ENCODE assay signal across 18 cellular contexts in genomic region chr2:215751911-215752272, GRCh38.
"Had no signal": no experiment of that assay in that cellular context is flagged by ENCODE, and none has a peak within 500 bp of the region (broad histone marks: within the 10 kb centered on the region; RNA-seq: fewer than 3 reads in every experiment).

No MANE protein-coding gene starts in this region.

- ATAC-seq: activated T-cell treated with anti-CD3 and anti-CD28 coated beads, Interleukin-2, amount 50 U/mL, for 72 hours; gastroesophageal sphincter; heart right ventricle; psoas muscle; right cardiac atrium; stimulated activated naive CD8-positive, alpha-beta T cell treated with anti-CD3 and anti-CD28 coated beads, Interleukin-15, amount 100 ng/mL, for 72 hours had no signal

- H3K27ac ChIP-seq: heart right ventricle, left ventricle myocardium inferior, neural progenitor cell, ovary, psoas muscle, suprapubic skin had no signal

- H3K4me3 ChIP-seq: gastroesophageal sphincter, heart right ventricle, left ventricle myocardium inferior, neural progenitor cell, ovary, psoas muscle, skin epidermis, suprapubic skin had no signal

- H3K4me1 ChIP-seq: neural progenitor cell, psoas muscle had no signal

- H3K36me3 ChIP-seq: gastroesophageal sphincter, heart right ventricle, left ventricle myocardium inferior, neural progenitor cell, ovary, suprapubic skin had no signal

- H3K9me3 ChIP-seq: gastroesophageal sphincter, heart right ventricle, left ventricle myocardium inferior, ovary, psoas muscle, suprapubic skin had no signal

- H3K4me2 ChIP-seq: neural progenitor cell had no signal

- DNase-seq: activated CD4-positive, alpha-beta T cell treated with anti-CD3 and anti-CD28 coated beads, Interleukin-2, amount 50 U/mL, for 1 hour; activated CD4-positive, CD25-positive, alpha-beta regulatory T cell treated with anti-CD3 and anti-CD28 coated beads, Interleukin-2, amount 50 U/mL, for 72 hours; activated CD8-positive, alpha-beta memory T cell treated with anti-CD3 and anti-CD28 coated beads for 24 hours; activated gamma-delta T cell; activated T-cell treated with anti-CD3 and anti-CD28 coated beads, Interleukin-2, amount 50 U/mL, for 72 hours; endodermal cell; heart right ventricle; immature natural killer cell; left ventricle myocardium inferior; ovary; psoas muscle; right cardiac atrium; stimulated activated CD4-positive, alpha-beta T cell treated with anti-CD3 and anti-CD28 coated beads, Interleukin-4, amount 100 ng/mL, for 1 hour; stimulated activated naive CD8-positive, alpha-beta T cell treated with anti-CD3 and anti-CD28 coated beads, Interleukin-15, amount 100 ng/mL, for 72 hours had no signal

- H2AFZ ChIP-seq: neural progenitor cell had no signal

- H3K27me3 ChIP-seq: gastroesophageal sphincter, heart right ventricle, neural progenitor cell, ovary, suprapubic skin had no signal

- H3K9ac ChIP-seq: neural progenitor cell had no signal
